Comparison of ENCODE assay signal across 3 cellular contexts in genomic region chr1:11963622-11964021, GRCh38.
TF ChIP-seq lines count a peak whose summit lies in the region.

No MANE protein-coding gene starts in this region.

TF ChIP-seq in HEK293, 187 proteins besides CTCF, POLR2A, EP300 and RAD21:
- TF ChIP-seq ZNF214 (tag by site-specific recombination; IDR thresholded peaks at IDR 0.05; ENCODE audit: borderline replicate concordance) = no peak
- peak; percentile 66 for TF ChIP-seq EGR2 (tag by site-specific recombination; IDR thresholded peaks at IDR 0.05; ENCODE audit: low read depth)
- no peak for TF ChIP-seq ZNF292 (tag by site-specific recombination; IDR thresholded peaks at IDR 0.05; ENCODE audit: borderline replicate concordance, low read depth)
- TF ChIP-seq ZNF510 (tag by site-specific recombination; IDR thresholded peaks at IDR 0.05; ENCODE audit: insufficient replicate concordance) = no peak
- peak; percentile 100 for TF ChIP-seq ZNF513 (tag by site-specific recombination; IDR thresholded peaks at IDR 0.05)
- 0 out of 2 replicates have a peak, but pooled peaks have one; percentile 47 for TF ChIP-seq ZNF366 (tag by site-specific recombination; conservative IDR thresholded peaks at IDR 0.05)
- no peak for TF ChIP-seq ZNF416 (tag by site-specific recombination; IDR thresholded peaks at IDR 0.05)

TF ChIP-seq in IMR-90, 13 proteins besides CTCF, POLR2A, EP300 and RAD21:
- TF ChIP-seq RCOR1 (IDR thresholded peaks at IDR 0.05; ENCODE audit: insufficient replicate concordance, low read length) (no peak), RFX5 (IDR thresholded peaks at IDR 0.05; ENCODE audit: low read depth, low read length) (no peak), MAZ (IDR thresholded peaks at IDR 0.05; ENCODE audit: borderline replicate concordance, low read depth, low read length) (no peak), SMC3 (IDR thresholded peaks at IDR 0.05; ENCODE audit: low read depth, low read length) (no peak), CEBPB (IDR thresholded peaks at IDR 0.05; ENCODE audit: low read depth, low read length) (no peak), NFE2L2 (IDR thresholded peaks at IDR 0.05; ENCODE audit: low read depth, low read length) (no peak), ELK1 (IDR thresholded peaks at IDR 0.05; ENCODE audit: borderline replicate concordance, low read depth, low read length) (no peak), FOS (IDR thresholded peaks at IDR 0.05; ENCODE audit: low read depth, low read length) (no peak), USF2 (IDR thresholded peaks at IDR 0.05; ENCODE audit: low read depth, low read length) (no peak), CHD1 (IDR thresholded peaks at IDR 0.05; ENCODE audit: low read depth, low read length) (no peak), BHLHE40 (IDR thresholded peaks at IDR 0.05; ENCODE audit: low read depth, low read length) (no peak), MAFK (IDR thresholded peaks at IDR 0.05; ENCODE audit: low read depth, low read length) (no peak), MXI1 (IDR thresholded peaks at IDR 0.05; ENCODE audit: borderline replicate concordance, low read depth, low read length) (no peak)

TF ChIP-seq in K562, 482 proteins besides CTCF, POLR2A, EP300 and RAD21:
- no peak for TF ChIP-seq FOXA3 (CRISPR knock-in tag; conservative IDR thresholded peaks at IDR 0.05 in 1 of 2, IDR thresholded peaks at IDR 0.05 in 1 of 2)
- 0 out of 2 replicates have a peak, but pooled peaks have one; percentile 24 for TF ChIP-seq THRB (CRISPR knock-in tag; conservative IDR thresholded peaks at IDR 0.05)
- peak; percentile 23; the same call in 1 of the 2 replicates for TF ChIP-seq ZBTB26 (CRISPR knock-in tag; IDR thresholded peaks at IDR 0.05)
